Comparison of ENCODE assay signal across 11 cellular contexts in genomic region chr11:75429641-75429901, GRCh38. TPM values are rescaled to one million over a fixed set of nuclear protein-coding genes. Genes with fewer than 3 reads are reported as not detected.
DNase-seq lines count a peak whose midpoint lies in the region; ATAC-seq, FAIRE-seq and TF ChIP-seq lines count a peak whose summit lies in the region.
"Had no signal": no experiment of that assay in that cellular context is flagged by ENCODE, and none has a peak within 500 bp of the region (broad histone marks: within the 10 kb centered on the region; RNA-seq: fewer than 3 reads in every experiment).

No MANE protein-coding gene starts in this region.

- intact Hi-C loops in K562 (cut with micrococcal nuclease): no loop called here
- intact Hi-C loops in prostate gland (cut with DNase I): no loop called here

- peaks cover 5% of the 10 kb centered on the region for H3K36me3 Mint-ChIP-seq in activated naive CD4-positive, alpha-beta T cell treated with anti-CD3 and anti-CD28 coated beads, Interleukin-2, amount 50 U/mL, for 24 hours
- peaks cover 10 to 11% of the 10 kb centered on the region in 2 donors for H3K36me3 Mint-ChIP-seq in activated naive CD4-positive, alpha-beta T cell treated with anti-CD3 and anti-CD28 coated beads, Interleukin-2, amount 50 U/mL, for 72 hours
- peaks cover under 1 to 4% (median 2%) of the 10 kb centered on the region in 3 donors for H3K36me3 Mint-ChIP-seq in naive thymus-derived CD8-positive, alpha-beta T cell
- peaks cover 10% of the 10 kb centered on the region for H3K36me3 Mint-ChIP-seq in type B pancreatic cell

- H4K20me1 ChIP-seq in K562 (replicated peaks; ENCODE audit: control insufficient read depth, insufficient read depth, low read length): no peaks in the 10 kb centered on the region; the same call in 1 of the 2 replicates

- no peak for TF ChIP-seq EP300 in K562 (IDR thresholded peaks at IDR 0.05; ENCODE audit: low read length)

- POLR2A ChIA-PET in K562 (lab: Yijun Ruan, JAX): no interaction called here
- POLR2A ChIA-PET in naive thymus-derived CD8-positive, alpha-beta T cell (lab: Charles Lee): interaction anchor here (0.8 to 2.7 kb wide), 6 partner anchors 10 to 137 kb away, joined by 3 to 14 read pairs (median 4); partner anchors contain the start of gene RPS3

- H3K27ac Mint-ChIP-seq in activated naive CD4-positive, alpha-beta T cell treated with anti-CD3 and anti-CD28 coated beads, Interleukin-2, amount 50 U/mL, for 24 hours: peak overlapping the region; percentile 77
- H3K27ac Mint-ChIP-seq in activated naive CD4-positive, alpha-beta T cell treated with anti-CD3 and anti-CD28 coated beads, Interleukin-2, amount 50 U/mL, for 72 hours: peak overlapping the region in 1 of 2 donors; percentile 84
- peak overlapping the region in 6 of 10 donors; percentile 49 to 86 (median 68) for H3K27ac Mint-ChIP-seq in naive thymus-derived CD8-positive, alpha-beta T cell
- H3K27ac Mint-ChIP-seq in type B pancreatic cell: peak overlapping the region; percentile 65

- TF ChIP-seq CTCF in K562 (IDR thresholded peaks at IDR 0.05 in 2 of 3, conservative IDR thresholded peaks at IDR 0.05 in 1 of 3; ENCODE audit: insufficient read depth in 2 of 3, low read depth in 1 of 3, low read length in 3 of 3): no peak
- no peak for TF ChIP-seq CTCF in type B pancreatic cell (conservative IDR thresholded peaks at IDR 0.05)
- TF ChIP-seq CTCF in prostate gland (IDR thresholded peaks at IDR 0.05): no peak

- H3K9me3 ChIP-seq in K562 (replicated peaks; ENCODE audit: control insufficient read depth, insufficient read depth, low read depth, low read length) (no peaks in the 10 kb centered on the region), prostate gland (no peaks in the 10 kb centered on the region)
- H3K9me3 ChIP-seq: ovary had no signal

- H3K36me3 ChIP-seq in K562 (ENCODE audit: control insufficient read depth, insufficient read depth, low read length): no peaks in the 10 kb centered on the region
- H3K36me3 ChIP-seq in prostate gland: no peaks in the 10 kb centered on the region
- H3K36me3 ChIP-seq: ovary had no signal

- no peaks in the 10 kb centered on the region for H3K9me1 ChIP-seq in K562 (ENCODE audit: control insufficient read depth, insufficient read depth, low read length)

- TF ChIP-seq POLR2A in K562 (conservative IDR thresholded peaks at IDR 0.05) (no peak), prostate gland (IDR thresholded peaks at IDR 0.05) (no peak)

- H3K27me3 ChIP-seq in K562 (ENCODE audit: control insufficient read depth in 2 of 2, insufficient read depth in 2 of 2, low read length in 2 of 2): peaks cover 4 to 22% of the 10 kb centered on the region in 2 experiments; a peak in 4 of 5 replicates
- peaks cover 6% of the 10 kb centered on the region for H3K27me3 ChIP-seq in prostate gland (replicated peaks; ENCODE audit: insufficient read depth)

- H3K4me3 Mint-ChIP-seq in activated naive CD4-positive, alpha-beta T cell treated with anti-CD3 and anti-CD28 coated beads, Interleukin-2, amount 50 U/mL, for 24 hours: peak overlapping the region; percentile 83
- peak overlapping the region; percentile 71 to 84 (median 80) for H3K4me3 Mint-ChIP-seq in naive thymus-derived CD8-positive, alpha-beta T cell
- peak overlapping the region; percentile 80 for H3K4me3 Mint-ChIP-seq in type B pancreatic cell

- no peak overlapping the region for H3K4me2 ChIP-seq in K562 (ENCODE audit: insufficient read depth, low read length)

- H3K27ac ChIP-seq in K562 (ENCODE audit: extremely low read depth, low read depth, low read length) (no peak overlapping the region), prostate gland (no peak overlapping the region)
- H3K27ac ChIP-seq: ovary had no signal

- H3K9ac ChIP-seq in K562 (ENCODE audit: insufficient read depth in 1 of 2, low read depth in 2 of 2, low read length in 2 of 2): no peak overlapping the region

- no peak overlapping the region for H3K4me3 ChIP-seq in K562
- H3K4me3 ChIP-seq in prostate gland: peak overlapping the region in 1 of 2 donors; percentile 30
- H3K4me3 ChIP-seq: ovary had no signal

- H3K79me2 ChIP-seq in K562 (ENCODE audit: control insufficient read depth, insufficient read depth, low read length): no peaks in the 10 kb centered on the region

- in situ Hi-C loops in K562 (cut with MboI): loop anchor here (25.0 kb wide), 1 partner anchor 433 kb away; no protein-coding TSS in a partner anchor

- DNase-seq in activated naive CD4-positive, alpha-beta T cell treated with anti-CD3 and anti-CD28 coated beads, Interleukin-2, amount 50 U/mL, for 72 hours (ENCODE audit: low spot score in 2 of 2): no peak
- DNase-seq in K562 (ENCODE audit: extremely low read depth in 1 of 4, low spot score in 3 of 4) (no peak), type B pancreatic cell (ENCODE audit: extremely low spot score, unreplicated experiment) (no peak), AML-193 (lab: John Stamatoyannopoulos, UW) (no peak), superior temporal gyrus (ENCODE audit: extremely low spot score) (no peak), prostate gland (ENCODE audit: low spot score) (no peak)
- DNase-seq in naive thymus-derived CD8-positive, alpha-beta T cell: no peak
- DNase-seq: cerebellar nuclear complex, hippocampal formation had no signal

- H3K9me3 Mint-ChIP-seq in activated naive CD4-positive, alpha-beta T cell treated with anti-CD3 and anti-CD28 coated beads, Interleukin-2, amount 50 U/mL, for 24 hours: no peaks in the 10 kb centered on the region
- H3K9me3 Mint-ChIP-seq in activated naive CD4-positive, alpha-beta T cell treated with anti-CD3 and anti-CD28 coated beads, Interleukin-2, amount 50 U/mL, for 72 hours: peaks cover 4 to 9% of the 10 kb centered on the region in 2 donors
- peaks cover 0 to 4% (median 0%) of the 10 kb centered on the region in 9 donors for H3K9me3 Mint-ChIP-seq in naive thymus-derived CD8-positive, alpha-beta T cell
- H3K9me3 Mint-ChIP-seq in type B pancreatic cell: peaks cover 7% of the 10 kb centered on the region

- no peak overlapping the region for H2AFZ ChIP-seq in K562 (ENCODE audit: low read depth, low read length)

- CTCF ChIA-PET in K562 (lab: Yijun Ruan, JAX; ENCODE audit: low intra/inter-chr PET ratio): no interaction called here

- ATAC-seq in activated naive CD4-positive, alpha-beta T cell treated with anti-CD3 and anti-CD28 coated beads, Interleukin-2, amount 50 U/mL, for 72 hours: no peak
- no peak for ATAC-seq in K562
- ATAC-seq in naive thymus-derived CD8-positive, alpha-beta T cell: no peak

- peaks cover 21% of the 10 kb centered on the region for H3K4me1 Mint-ChIP-seq in activated naive CD4-positive, alpha-beta T cell treated with anti-CD3 and anti-CD28 coated beads, Interleukin-2, amount 50 U/mL, for 24 hours
- peaks cover 16 to 31% (median 20%) of the 10 kb centered on the region in 4 donors for H3K4me1 Mint-ChIP-seq in naive thymus-derived CD8-positive, alpha-beta T cell
- H3K4me1 Mint-ChIP-seq in type B pancreatic cell (ENCODE audit: unreplicated experiment): peaks cover 10% of the 10 kb centered on the region

- 83% methylated on average over 13 of the region's 25 CpGs for WGBS in K562 (ENCODE audit: insufficient coverage, low coverage, missing lambda C conversion rate)
- 18% methylated on average over 20 of the region's 25 CpGs for WGBS in prostate gland

- H3K4me1 ChIP-seq in K562 (replicated peaks in 1 of 2; ENCODE audit: control insufficient read depth in 2 of 2, insufficient read depth in 2 of 2, low read length in 2 of 2) (peaks cover 0 to 16% of the 10 kb centered on the region in 2 experiments; a peak in 4 of 5 replicates), prostate gland (replicated peaks) (peaks cover 4% of the 10 kb centered on the region)

- no TSS peak for BruUV-seq in K562 (replicated peaks; lab: Mats Ljungman, UMichigan)

- FAIRE-seq in K562 (lab: Jason Lieb, UNC): no peak

- TF ChIP-seq RAD21 in K562 (CRISPR knock-in tag; conservative IDR thresholded peaks at IDR 0.05 in 1 of 2, IDR thresholded peaks at IDR 0.05 in 1 of 2): no peak

- peaks cover 33% of the 10 kb centered on the region for H3K27me3 Mint-ChIP-seq in activated naive CD4-positive, alpha-beta T cell treated with anti-CD3 and anti-CD28 coated beads, Interleukin-2, amount 50 U/mL, for 24 hours
- peaks cover 30 to 57% (median 36%) of the 10 kb centered on the region in 5 donors for H3K27me3 Mint-ChIP-seq in naive thymus-derived CD8-positive, alpha-beta T cell
- H3K27me3 Mint-ChIP-seq in type B pancreatic cell: peaks cover 60% of the 10 kb centered on the region

RNA-seq across cellular contexts. Expression of gene KLHL35, which starts 3.4 kb away (rescaled TPM):
- under 1 TPM in 1 of 2 donors, not detected in 1; 0.89 TPM for total RNA-seq in activated naive CD4-positive, alpha-beta T cell treated with anti-CD3 and anti-CD28 coated beads, Interleukin-2, amount 50 U/mL, for 72 hours
- total RNA-seq in K562 (2011; cell fraction: chromatin; rRNA removed; ENCODE audit: low replicate concordance): not detected in 2 replicates
- total RNA-seq in K562 (2011; cell fraction: nucleolus; rRNA removed): not detected in 2 replicates
- total RNA-seq in K562 (2011; cell fraction: nucleoplasm; rRNA removed): not detected in 2 replicates
- total RNA-seq in K562 (2014; rRNA removed): not detected in 2 replicates
- not detected in 2 replicates for total RNA-seq in K562 (2014; rRNA removed; fragmentation: Illumina TruSeq; extraction: Trizol)
- total RNA-seq in K562 (2015; rRNA removed; fragmentation: Illumina TruSeq; extraction: Trizol): not detected in 2 replicates
- not detected in 2 replicates for total RNA-seq in K562 (2021)
- not detected in 2 replicates for polyA plus RNA-seq in K562 (2011; rRNA removed)
- polyA plus RNA-seq in K562 (2011; cell fraction: cytosol; rRNA removed): not detected in 2 replicates
- not detected in 2 replicates for polyA plus RNA-seq in K562 (2011; cell fraction: nucleus; rRNA removed)
- 0.05 and 0.10 TPM in 2 replicates for polyA plus RNA-seq in K562 (2012)
- not detected in 2 replicates for polyA plus RNA-seq in K562 (2014; fragmentation: Illumina TruSeq; extraction: Trizol)
- polyA plus RNA-seq in K562 (2014; fragmentation: Nextera tagmentation; extraction: Ambion mirVana): not detected
- polyA plus RNA-seq in K562 (2014; rRNA removed): not detected in 2 replicates
- not detected in 2 replicates for polyA minus RNA-seq in K562 (2011; rRNA and poly(A)+ RNA removed)
- 1.5 TPM in 1 of 2 replicates, not detected in the other for polyA minus RNA-seq in K562 (2011; cell fraction: cytosol; rRNA and poly(A)+ RNA removed)
- polyA minus RNA-seq in K562 (2011; cell fraction: nucleus; rRNA and poly(A)+ RNA removed): not detected in 2 replicates
- total RNA-seq in naive thymus-derived CD8-positive, alpha-beta T cell: 1 to 10 TPM in 1 of 2 experiments, under 1 TPM in 1; 0.66 to 1.3 TPM
- 1 to 10 TPM in 1 of 3 donors, under 1 TPM in 2; 0.38 to 1.2 (median 0.74) TPM for polyA plus RNA-seq in naive thymus-derived CD8-positive, alpha-beta T cell
- 0.67 and 1.6 TPM in 2 replicates for total RNA-seq in type B pancreatic cell (ENCODE audit: low replicate concordance)
- 10 to 100 TPM in 1 of 2 donors, under 1 TPM in 1; 0.46 to 28.4 TPM for total RNA-seq in prostate gland

RNA-seq across cellular contexts. Expression of gene RPS3, which starts 30.3 kb away (rescaled TPM):
- 1,000 to 10,000 TPM; 4,688 to 5,066 TPM for total RNA-seq in activated naive CD4-positive, alpha-beta T cell treated with anti-CD3 and anti-CD28 coated beads, Interleukin-2, amount 50 U/mL, for 72 hours
- 368 and 416 TPM in 2 replicates for total RNA-seq in K562 (2011; cell fraction: chromatin; rRNA removed; ENCODE audit: low replicate concordance)
- total RNA-seq in K562 (2011; cell fraction: nucleolus; rRNA removed): 577 and 735 TPM in 2 replicates
- total RNA-seq in K562 (2011; cell fraction: nucleoplasm; rRNA removed): 828 and 1,575 TPM in 2 replicates
- 2,700 and 3,102 TPM in 2 replicates for total RNA-seq in K562 (2014; rRNA removed)
- 3,530 and 3,738 TPM in 2 replicates for total RNA-seq in K562 (2014; rRNA removed; fragmentation: Illumina TruSeq; extraction: Trizol)
- total RNA-seq in K562 (2015; rRNA removed; fragmentation: Illumina TruSeq; extraction: Trizol): 3,411 and 3,679 TPM in 2 replicates
- total RNA-seq in K562 (2021): 3,592 and 3,622 TPM in 2 replicates
- polyA plus RNA-seq in K562 (2011; rRNA removed): 3,472 and 4,261 TPM in 2 replicates
- polyA plus RNA-seq in K562 (2011; cell fraction: cytosol; rRNA removed): 3,466 and 4,968 TPM in 2 replicates
- polyA plus RNA-seq in K562 (2011; cell fraction: nucleus; rRNA removed): 1,428 and 2,203 TPM in 2 replicates
- polyA plus RNA-seq in K562 (2012): 4,980 and 5,479 TPM in 2 replicates
- 4,042 and 4,231 TPM in 2 replicates for polyA plus RNA-seq in K562 (2014; fragmentation: Illumina TruSeq; extraction: Trizol)
- polyA plus RNA-seq in K562 (2014; fragmentation: Nextera tagmentation; extraction: Ambion mirVana): 1,000 to 10,000 TPM; 5,693 to 5,771 TPM
- 3,097 and 3,731 TPM in 2 replicates for polyA plus RNA-seq in K562 (2014; rRNA removed)
- polyA minus RNA-seq in K562 (2011; rRNA and poly(A)+ RNA removed): 1,903 and 2,025 TPM in 2 replicates
- polyA minus RNA-seq in K562 (2011; cell fraction: cytosol; rRNA and poly(A)+ RNA removed): 774 and 918 TPM in 2 replicates
- 197 and 395 TPM in 2 replicates for polyA minus RNA-seq in K562 (2011; cell fraction: nucleus; rRNA and poly(A)+ RNA removed)
- 1,000 to 10,000 TPM; 5,159 to 5,268 TPM for total RNA-seq in naive thymus-derived CD8-positive, alpha-beta T cell
- 1,000 to 10,000 TPM; 6,922 to 7,216 (median 7,023) TPM for polyA plus RNA-seq in naive thymus-derived CD8-positive, alpha-beta T cell
- 3,170 and 3,442 TPM in 2 replicates for total RNA-seq in type B pancreatic cell (ENCODE audit: low replicate concordance)
- 1,000 to 10,000 TPM in 1 of 2 donors, 100 to 1,000 TPM in 1; 890 to 1,636 TPM for total RNA-seq in prostate gland
